ENCODE assay signal across 6 cellular contexts in genomic region chr1:156291226-156292061, GRCh38. TPM values are rescaled to one million over a fixed set of nuclear protein-coding genes. Genes with fewer than 3 reads are reported as not detected.
DNase-seq lines count a peak whose midpoint lies in the region; ATAC-seq and TF ChIP-seq lines count a peak whose summit lies in the region.

No MANE protein-coding gene starts in this region.

- H3K4me3 ChIP-seq in BJ (ENCODE audit: low read depth, low read length) = peak overlapping the region; percentile 50
- H3K4me3 ChIP-seq in HUES6 (ENCODE audit: low read depth, low read length) = peak overlapping the region; percentile 57
- H3K4me3 ChIP-seq in lung = peak overlapping the region; percentile 18

- POLR2A ChIA-PET in BJ (lab: Charles Lee) = no interaction called here

- DNase-seq in BJ (ENCODE audit: low read depth) (peak; percentile 37), caudate nucleus (lab: John Stamatoyannopoulos, UW) (peak in 60 of 61 donors; percentile 11 to 83 (median 66)), lung (ENCODE audit: low spot score) (peak; percentile 87), activated gamma-delta T cell treated with Interleukin-2 at 50 U/mL for 16 hours (no peak), NCI-H146 (lab: John Stamatoyannopoulos, UW) (no peak)

- H3K27ac ChIP-seq in HUES6 (ENCODE audit: low read depth, low read length) (no peak overlapping the region), caudate nucleus (ENCODE audit: low read depth, low read length) (peak overlapping the region; percentile 81), lung (ENCODE audit: low read depth in 1 of 2, low read length in 1 of 2) (peak overlapping the region; percentile 37 to 57)

- WGBS in lung, 2 donors = 23 to 28% methylated on average over 37 of the region's 37 CpGs

- CTCF ChIA-PET in BJ (lab: Yijun Ruan, JAX) = interaction anchor here (1.0 kb wide), 1 partner anchor 9 kb away, joined by 3 read pairs; the partner anchor contains the start of gene SMG5

- H3K4me1 ChIP-seq in HUES6 (ENCODE audit: control insufficient read depth, insufficient read depth, low read length) (peaks cover 13% of the 10 kb centered on the region), lung (ENCODE audit: control insufficient read depth in 2 of 2, insufficient read depth in 2 of 2, low read length in 2 of 2) (peaks cover 2 to 14% of the 10 kb centered on the region in 2 donors)

- ATAC-seq in lung (ENCODE audit: insufficient read depth, low FRiP score) = peak; percentile 91

- H3K27me3 ChIP-seq in BJ (ENCODE audit: control insufficient read depth, insufficient read depth, low read length) = no peaks in the 10 kb centered on the region
- H3K27me3 ChIP-seq in HUES6 (ENCODE audit: control insufficient read depth, insufficient read depth, low read length) = no peaks in the 10 kb centered on the region
- no peaks in the 10 kb centered on the region for H3K27me3 ChIP-seq in lung (ENCODE audit: control insufficient read depth, insufficient read depth)

- TF ChIP-seq CTCF in BJ (IDR thresholded peaks at IDR 0.05; ENCODE audit: insufficient read depth, low read depth, low read length) = no peak
- no peak for TF ChIP-seq CTCF in lung (IDR thresholded peaks at IDR 0.05; ENCODE audit: control extremely low read depth, extremely low read depth)

- H3K36me3 ChIP-seq in BJ (ENCODE audit: control insufficient read depth, insufficient read depth, low read length) = peaks cover 4% of the 10 kb centered on the region; the same call in 1 of the 2 replicates
- peaks cover 17% of the 10 kb centered on the region for H3K36me3 ChIP-seq in HUES6 (ENCODE audit: control insufficient read depth, insufficient read depth, low read length)
- H3K36me3 ChIP-seq in lung (ENCODE audit: control insufficient read depth in 2 of 2, insufficient read depth in 2 of 2, low read length in 2 of 2) = peaks cover 0 to 2% of the 10 kb centered on the region in 2 donors

- H3K9me3 ChIP-seq in HUES6 (ENCODE audit: control insufficient read depth, insufficient read depth, low read depth, low read length) (no peaks in the 10 kb centered on the region), lung (ENCODE audit: control insufficient read depth in 2 of 2, insufficient read depth in 1 of 2, low read length in 1 of 2) (no peaks in the 10 kb centered on the region)

- H3K9ac ChIP-seq in HUES6 (ENCODE audit: low read length) = peak overlapping the region; percentile 30

RNA-seq across cellular contexts. Expression of gene GLMP, which starts 4.0 kb away (rescaled TPM):
- polyA plus RNA-seq in BJ (2011; rRNA removed) (31.9 and 41.1 TPM in 2 replicates), lung (10 to 100 TPM; 48.2 to 75.8 TPM)
- 13.9 and 23.6 TPM in 2 replicates for polyA minus RNA-seq in BJ (2011; rRNA and poly(A)+ RNA removed)
- 10 to 100 TPM; 30.1 to 71.0 TPM for total RNA-seq in lung

RNA-seq across cellular contexts. Expression of gene TMEM79, which starts 7.3 kb away (rescaled TPM):
- 2.3 and 3.3 TPM in 2 replicates for polyA plus RNA-seq in BJ (2011; rRNA removed)
- 1.9 and 2.4 TPM in 2 replicates for polyA minus RNA-seq in BJ (2011; rRNA and poly(A)+ RNA removed)
- total RNA-seq in lung = 1 to 10 TPM; 4.5 to 4.7 TPM
- 1 to 10 TPM; 2.5 to 4.6 TPM for polyA plus RNA-seq in lung

RNA-seq across cellular contexts. Expression of gene VHLL, which starts 7.7 kb away (rescaled TPM):
- polyA plus RNA-seq in BJ (2011; rRNA removed) = not detected in 2 replicates
- polyA minus RNA-seq in BJ (2011; rRNA and poly(A)+ RNA removed) = not detected in 2 replicates
- not detected for total RNA-seq in lung
- not detected for polyA plus RNA-seq in lung

RNA-seq across cellular contexts. Expression of gene SMG5, which starts 8.8 kb away (rescaled TPM):
- polyA plus RNA-seq in BJ (2011; rRNA removed) = 22.8 and 32.6 TPM in 2 replicates
- polyA minus RNA-seq in BJ (2011; rRNA and poly(A)+ RNA removed) = 17.8 and 19.3 TPM in 2 replicates
- total RNA-seq in lung = 10 to 100 TPM; 37.3 to 68.4 TPM
- 10 to 100 TPM; 40.0 to 42.8 TPM for polyA plus RNA-seq in lung

RNA-seq across cellular contexts. Expression of gene PAQR6, which starts 43.6 kb away (rescaled TPM):
- 0.06 and 0.18 TPM in 2 replicates for polyA plus RNA-seq in BJ (2011; rRNA removed)
- not detected in 2 replicates for polyA minus RNA-seq in BJ (2011; rRNA and poly(A)+ RNA removed)
- 1 to 10 TPM; 1.3 to 3.0 TPM for total RNA-seq in lung
- 1 to 10 TPM; 1.7 to 2.6 TPM for polyA plus RNA-seq in lung

Comparison
In these comparisons a context has a peak if more than half of its experiments do, and no peak if none do; other contexts are left out.
1. DNase-seq: peak in BJ (single experiment), caudate nucleus (60 of 61) and lung (single experiment); none in activated gamma-delta T cell treated with Interleukin-2 at 50 U/mL for 16 hours (single experiment) and NCI-H146 (single experiment).
2. Peak in every context shown above with its lines, with median percentiles within 50 percentile points of each other: H3K4me3 ChIP-seq.